8 cellular contexts compared by ENCODE assay signal in the genomic region with DNA sequence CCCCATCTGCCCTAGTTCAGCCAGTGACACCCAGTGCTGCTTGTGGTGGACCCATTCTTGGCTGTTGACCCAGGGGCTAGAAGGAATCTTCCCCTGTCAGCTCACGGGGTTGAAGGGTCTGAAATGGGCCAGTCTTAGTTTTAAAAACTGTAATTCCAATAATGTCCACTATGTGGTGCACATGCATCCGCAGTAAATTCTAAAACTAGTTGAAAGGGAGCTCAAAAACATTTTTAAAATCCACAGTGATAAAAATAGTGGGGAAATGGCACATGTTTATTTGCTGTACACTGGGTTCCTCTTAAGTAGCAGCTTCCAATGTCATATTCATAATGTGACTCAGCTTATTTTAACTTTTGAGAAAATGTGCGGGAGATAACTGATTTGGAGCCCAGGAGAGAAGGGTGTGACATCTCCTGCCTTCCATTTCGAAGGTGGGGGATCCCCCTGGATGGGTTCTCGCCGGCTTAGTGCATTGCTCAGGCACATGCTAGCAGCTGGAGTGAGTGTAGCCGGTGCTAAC. TPM values are rescaled to one million over a fixed set of nuclear protein-coding genes. Genes with fewer than 3 reads are reported as not detected.
DNase-seq lines count a peak whose midpoint lies in the region; ATAC-seq, FAIRE-seq and TF ChIP-seq lines count a peak whose summit lies in the region.

No MANE protein-coding gene starts in this region.

- H3K56ac ChIP-seq in H1 (replicated peaks; ENCODE audit: insufficient read length, low read depth, low read length) = no peak overlapping the region

- no peaks in the 10 kb centered on the region for H3K23me2 ChIP-seq in H1 (ENCODE audit: low read depth, low read length)

- no peak overlapping the region for H4K8ac ChIP-seq in H1 (ENCODE audit: extremely low read depth, insufficient read depth, low read length)

- no peaks in the 10 kb centered on the region for H3K4me1 ChIP-seq in H1 (replicated peaks in 1 of 4; ENCODE audit: control insufficient read depth in 3 of 4, insufficient read depth in 4 of 4, low read length in 3 of 4)
- no peaks in the 10 kb centered on the region for H3K4me1 ChIP-seq in uterus

- no peak overlapping the region for H3K9ac ChIP-seq in H1 (replicated peaks in 1 of 4; ENCODE audit: extremely low read depth in 1 of 4, low read depth in 3 of 4, low read length in 3 of 4)

- no peak overlapping the region for H3K23ac ChIP-seq in H1 (ENCODE audit: insufficient read length)

- no peaks in the 10 kb centered on the region for H3K36me3 Mint-ChIP-seq in memory B cell

- H2AFZ ChIP-seq in H1 (ENCODE audit: low read length) = no peak overlapping the region

- no peak overlapping the region for H3K4ac ChIP-seq in H1 (replicated peaks; ENCODE audit: insufficient read length, low read depth, low read length)

- peaks cover 4% of the 10 kb centered on the region for H3K4me1 Mint-ChIP-seq in memory B cell

- H3K27ac ChIP-seq in RWPE1 (no peak overlapping the region), H1 (ENCODE audit: low read depth, low read length) (no peak overlapping the region), uterus (peak overlapping the region; percentile 48 to 49)

- POLR2A ChIA-PET in RWPE1 (lab: Yijun Ruan, JAX; ENCODE audit: low non-redundant PET) (interaction anchor here (0.6 kb wide), 1 partner anchor 42 kb away, joined by 3 read pairs; no protein-coding TSS in a partner anchor), H1 (lab: Charles Lee; ENCODE audit: partially characterized antibody) (no interaction called here)

- TF ChIP-seq POLR2A in H1 (IDR thresholded peaks at IDR 0.05; ENCODE audit: control extremely low read depth in 1 of 2, low read depth in 2 of 2, low read length in 2 of 2) = no peak
- no peak for TF ChIP-seq POLR2A in uterus (IDR thresholded peaks at IDR 0.05)

- no peak overlapping the region for H4K5ac ChIP-seq in H1 (ENCODE audit: insufficient read length, low read depth, low read length)

- peaks cover 3% of the 10 kb centered on the region for H3K27me3 Mint-ChIP-seq in memory B cell

- intact Hi-C loops in uterus (cut with DNase I; ENCODE audit: low total_unique reads) = loop anchor here (5.0 kb wide), 1 partner anchor 63 kb away; no protein-coding TSS in a partner anchor

- H2BK120ac ChIP-seq in H1 (replicated peaks; ENCODE audit: low read depth, low read length) = no peak overlapping the region

- no peak overlapping the region for H2BK12ac ChIP-seq in H1 (ENCODE audit: low read depth, low read length)

- no peaks in the 10 kb centered on the region for H3K79me2 ChIP-seq in H1 (ENCODE audit: control insufficient read depth in 1 of 2, insufficient read depth in 2 of 2, low read length in 2 of 2)

- no peak overlapping the region for H3K18ac ChIP-seq in H1 (ENCODE audit: extremely low read depth, low read length)

- peak; percentile 70 for ATAC-seq in memory B cell (ENCODE audit: low read depth)

- FAIRE-seq in H1 (lab: Jason Lieb, UNC) = no peak

- H3K9me3 Mint-ChIP-seq in memory B cell = no peaks in the 10 kb centered on the region

- CTCF ChIA-PET in RWPE1 (lab: Yijun Ruan, JAX) = interaction anchor here (0.5 to 1.7 kb wide), 21 partner anchors 9 to 355 kb away, joined by 3 to 12 read pairs (median 5); no protein-coding TSS in a partner anchor
- CTCF ChIA-PET in H1 (lab: Charles Lee; ENCODE audit: partially characterized antibody) = interaction anchor here (0.6 to 6.7 kb wide), 70 partner anchors 8 to 1062 kb away, joined by 3 to 61 read pairs (median 5); no protein-coding TSS in a partner anchor

- no peak overlapping the region for H3K14ac ChIP-seq in H1 (ENCODE audit: insufficient read length)

- H2AK5ac ChIP-seq in H1 (ENCODE audit: low read depth, low read length) = no peak overlapping the region

- no peaks in the 10 kb centered on the region for H3K9me3 ChIP-seq in H1 (ENCODE audit: insufficient read depth in 2 of 2, low read depth in 1 of 2, low read length in 1 of 2)
- H3K9me3 ChIP-seq in uterus = no peaks in the 10 kb centered on the region

- no peak overlapping the region for H2BK15ac ChIP-seq in H1 (ENCODE audit: low read length)

- H3K27me3 ChIP-seq in H1 (replicated peaks in 1 of 4; ENCODE audit: control insufficient read depth in 3 of 4, extremely low read depth in 1 of 4, insufficient read depth in 3 of 4, low read length in 3 of 4) = no peaks in the 10 kb centered on the region; a peak in 1 of 7 replicates
- H3K27me3 ChIP-seq in uterus = no peaks in the 10 kb centered on the region

- no peak overlapping the region for H3K4me2 ChIP-seq in H1 (ENCODE audit: insufficient read depth in 1 of 2, low read depth in 2 of 2, low read length in 2 of 2)

- no peak overlapping the region for H2BK20ac ChIP-seq in H1 (ENCODE audit: low read length)

- H3K4me3 ChIP-seq in H1 (ENCODE audit: extremely low read depth in 1 of 4, insufficient read depth in 2 of 4, low read depth in 3 of 4, low read length in 4 of 4) (no peak overlapping the region), uterus (no peak overlapping the region)

- no peak overlapping the region for H4K91ac ChIP-seq in H1 (replicated peaks; ENCODE audit: insufficient read length, low read length)

- TF ChIP-seq CTCF in RWPE1 (conservative IDR thresholded peaks at IDR 0.05; ENCODE audit: low read depth) = peak; percentile 79
- peak in 2 of 3 experiments; percentile 45 to 59; a peak in 3 of 4 replicates for TF ChIP-seq CTCF in H1 (IDR thresholded peaks at IDR 0.05; ENCODE audit: control extremely low read depth in 1 of 3, insufficient read depth in 1 of 3, low read depth in 1 of 3, low read length in 3 of 3)
- peak; percentile 79 to 87 (median 84) for TF ChIP-seq CTCF in uterus (IDR thresholded peaks at IDR 0.05)

- no peaks in the 10 kb centered on the region for H3K79me1 ChIP-seq in H1 (ENCODE audit: low read depth, low read length)

- H2BK5ac ChIP-seq in H1 (ENCODE audit: low read depth, low read length) = no peak overlapping the region

- no peak overlapping the region for H3K27ac Mint-ChIP-seq in memory B cell

- peak; percentile 47 to 51 for TF ChIP-seq RAD21 in H1 (IDR thresholded peaks at IDR 0.05 in 1 of 2, conservative IDR thresholded peaks at IDR 0.05 in 1 of 2; ENCODE audit: low read depth in 2 of 2, low read length in 2 of 2)

- H3K4me3 Mint-ChIP-seq in memory B cell = no peak overlapping the region

- WGBS in H1 (ENCODE audit: extremely low coverage in 1 of 2, insufficient coverage in 1 of 2, insufficient read length in 1 of 2, insufficient replicate concordance in 2 of 2, low coverage in 1 of 2, low lambda C conversion rate in 2 of 2, missing lambda C conversion rate in 1 of 2), 2 experiments = 61% methylated on average over 7 of the region's 7 CpGs; no CpG with 5 or more reads in 1 of the 2 experiments

- H3K36me3 ChIP-seq in H1 (ENCODE audit: control insufficient read depth in 2 of 4, insufficient read depth in 4 of 4, low read length in 3 of 4) (no peaks in the 10 kb centered on the region), uterus (no peaks in the 10 kb centered on the region)

- H4K20me1 ChIP-seq in H1 (replicated peaks in 1 of 2; ENCODE audit: control insufficient read depth in 1 of 2, insufficient read depth in 2 of 2, low read length in 2 of 2) = no peaks in the 10 kb centered on the region

- DNase-seq in NCI-H2196 (lab: John Stamatoyannopoulos, UW; ENCODE audit: unreplicated experiment) = peak; percentile 48
- no peak for DNase-seq in NCI-H2196 treated with DMSO at 0.1 percent for 48 hours (lab: John Stamatoyannopoulos, UW; ENCODE audit: unreplicated experiment)
- peak; percentile 59 for DNase-seq in HuH-7 (ENCODE audit: low spot score)
- peak; percentile 65 for DNase-seq in RWPE1 (ENCODE audit: low spot score)
- no peak for DNase-seq in H1 (ENCODE audit: low read depth in 1 of 2, low spot score in 2 of 2)
- DNase-seq in memory B cell (ENCODE audit: low spot score in 2 of 2) = peak; percentile 19 to 58
- DNase-seq in uterus = no peak
- no peak for DNase-seq in effector CD8-positive, alpha-beta T cell (lab: John Stamatoyannopoulos, UW)

- no peak for TF ChIP-seq EP300 in H1 (IDR thresholded peaks at IDR 0.05; ENCODE audit: borderline replicate concordance in 1 of 2, low read depth in 2 of 2, low read length in 2 of 2)

TF ChIP-seq in H1, 55 proteins besides CTCF, POLR2A, EP300 and RAD21 (continues in another document):
- TF ChIP-seq HDAC2 (IDR thresholded peaks at IDR 0.05; ENCODE audit: borderline replicate concordance in 1 of 2, low read depth in 2 of 2, low read length in 2 of 2) = no peak
- no peak for TF ChIP-seq BACH1 (IDR thresholded peaks at IDR 0.05; ENCODE audit: low read length)
- TF ChIP-seq YY1 (IDR thresholded peaks at IDR 0.05; ENCODE audit: low read depth, low read length) = no peak
- TF ChIP-seq POLR2AphosphoS5 (IDR thresholded peaks at IDR 0.05; ENCODE audit: low read depth, low read length) = no peak
- no peak for TF ChIP-seq CREB1 (IDR thresholded peaks at IDR 0.05)

RNA-seq across cellular contexts. Expression of a gene that starts 32.8 kb away (rescaled TPM):
- total RNA-seq in H1 (2021; fragmentation: NEBNext Ultra II Directional; extraction: Animal tissue kit (Norgen Biotek cat#: 25700)) = 2.8 and 3.6 TPM in 2 replicates
- 1.3 and 1.6 TPM in 2 replicates for polyA plus RNA-seq in H1 (2011; rRNA removed)
- polyA plus RNA-seq in H1 (2011; cell fraction: cytosol; rRNA removed) = 2.1 TPM
- polyA plus RNA-seq in H1 (2011; cell fraction: nucleus; rRNA removed) = 4.1 TPM
- 1.9 to 3.2 TPM (median 2.5 TPM) in 4 replicates for polyA plus RNA-seq in H1 (2012, experiment 1 of 2)
- 0.34 TPM for polyA plus RNA-seq in H1 (2012, experiment 2 of 2)
- polyA plus RNA-seq in H1 (2013, experiment 1 of 2) = 1.7 TPM
- 1.9 TPM for polyA plus RNA-seq in H1 (2013, experiment 2 of 2)
- 8.0 and 8.7 TPM in 2 replicates for polyA minus RNA-seq in H1 (2011; rRNA and poly(A)+ RNA removed)
- 5.2 TPM for polyA minus RNA-seq in H1 (2011; cell fraction: cytosol; rRNA and poly(A)+ RNA removed)
- polyA minus RNA-seq in H1 (2011; cell fraction: nucleus; rRNA and poly(A)+ RNA removed) = 8.1 TPM
- total RNA-seq in uterus = 1 to 10 TPM in 2 of 4 donors, under 1 TPM in 2; 0.24 to 2.8 (median 1.4) TPM

RNA-seq across cellular contexts. Expression of a gene that starts 59.1 kb away (rescaled TPM):
- 4.6 and 6.4 TPM in 2 replicates for total RNA-seq in H1 (2021; fragmentation: NEBNext Ultra II Directional; extraction: Animal tissue kit (Norgen Biotek cat#: 25700))
- 8.6 and 10.1 TPM in 2 replicates for polyA plus RNA-seq in H1 (2011; rRNA removed)
- 8.1 TPM for polyA plus RNA-seq in H1 (2011; cell fraction: cytosol; rRNA removed)
- polyA plus RNA-seq in H1 (2011; cell fraction: nucleus; rRNA removed) = 7.3 TPM
- 4.5 to 8.2 TPM (median 5.7 TPM) in 4 replicates for polyA plus RNA-seq in H1 (2012, experiment 1 of 2)
- 1.9 TPM for polyA plus RNA-seq in H1 (2012, experiment 2 of 2)
- 3.8 TPM for polyA plus RNA-seq in H1 (2013, experiment 1 of 2)
- 4.2 TPM for polyA plus RNA-seq in H1 (2013, experiment 2 of 2)
- polyA minus RNA-seq in H1 (2011; rRNA and poly(A)+ RNA removed) = 23.2 and 30.8 TPM in 2 replicates
- 7.7 TPM for polyA minus RNA-seq in H1 (2011; cell fraction: cytosol; rRNA and poly(A)+ RNA removed)
- polyA minus RNA-seq in H1 (2011; cell fraction: nucleus; rRNA and poly(A)+ RNA removed) = 7.2 TPM
- total RNA-seq in uterus = 10 to 100 TPM; 23.4 to 49.9 (median 31.7) TPM

Comparison
In these comparisons a context has a peak if more than half of its experiments do, and no peak if none do; other contexts are left out.
1. DNase-seq: peak in NCI-H2196 (single experiment), HuH-7 (single experiment), RWPE1 (single experiment) and memory B cell (2 of 2); none in NCI-H2196 treated with DMSO at 0.1 percent for 48 hours (single experiment), H1 (0 of 2), uterus (0 of 2) and effector CD8-positive, alpha-beta T cell (single experiment).
2. H3K27ac ChIP-seq: peak in uterus (2 of 2); none in RWPE1 (single experiment) and H1 (single experiment).
3. Peak in every context shown above with its lines, with median percentiles within 50 percentile points of each other: CTCF ChIP-seq.